ENCODE assay signal across 23 cellular contexts in genomic region chr1:67676946-67677345, GRCh38.
"Had no signal": no experiment of that assay in that cellular context is flagged by ENCODE, and none has a peak within 500 bp of the region (broad histone marks: within the 10 kb centered on the region; RNA-seq: fewer than 3 reads in every experiment).

No MANE protein-coding gene starts in this region.

- DNase-seq: activated B cell treated with CpG ODN at 0.5 μM for 24 hours; activated CD4-positive, alpha-beta T cell treated with anti-CD3 and anti-CD28 coated beads for 4 hours; activated CD4-positive, alpha-beta T cell treated with anti-CD3 and anti-CD28 coated beads, Interleukin-2, amount 50 U/mL, for 48 hours; activated CD8-positive, alpha-beta memory T cell treated with anti-CD3 and anti-CD28 coated beads, Interleukin-2, amount 50 U/mL, for 48 hours; activated naive CD4-positive, alpha-beta T cell treated with Interleukin-2 at 50 U/mL for 16 hours; activated naive CD8-positive, alpha-beta T cell treated with anti-CD3 and anti-CD28 coated beads for 36 hours; activated T-cell treated with anti-CD3 and anti-CD28 coated beads, Interleukin-2, amount 50 U/mL, for 4 hours; colonic mucosa; esophagus squamous epithelium; gastrocnemius medialis; head of caudate nucleus; hypothalamus; midbrain; natural killer cell; retina; sigmoid colon; stimulated activated CD4-positive, alpha-beta T cell treated with anti-CD3 and anti-CD28 coated beads, Interleukin-15, amount 100 ng/mL, for 24 hours; transverse colon; uterus had no signal

- H3K4me1 ChIP-seq: breast epithelium, colonic mucosa had no signal

- H3K9me3 Mint-ChIP-seq: activated B cell treated with CpG ODN at 0.5 μM for 24 hours; activated naive CD8-positive, alpha-beta T cell treated with anti-CD3 and anti-CD28 coated beads for 36 hours; activated T-cell treated with anti-CD3 and anti-CD28 coated beads, Interleukin-2, amount 50 U/mL, for 4 hours; natural killer cell; stimulated activated memory B cell treated with anti-CD40 and anti-IgM and Interleukin-4, amounts not matched to agents 10 μg/mL and 1 μg/mL and 100 μg/mL, for 72 hours had no signal

- H3K27ac Mint-ChIP-seq: activated B cell treated with CpG ODN at 0.5 μM for 24 hours; activated naive CD8-positive, alpha-beta T cell treated with anti-CD3 and anti-CD28 coated beads for 36 hours; natural killer cell; progenitor cell of endocrine pancreas; stimulated activated memory B cell treated with anti-CD40 and anti-IgM and Interleukin-4, amounts not matched to agents 10 μg/mL and 1 μg/mL and 100 μg/mL, for 72 hours had no signal

- H3K4me1 Mint-ChIP-seq: natural killer cell; stimulated activated memory B cell treated with anti-CD40 and anti-IgM and Interleukin-4, amounts not matched to agents 10 μg/mL and 1 μg/mL and 100 μg/mL, for 72 hours had no signal

- H3K4me3 ChIP-seq: breast epithelium, colonic mucosa, esophagus squamous epithelium, gastrocnemius medialis, sigmoid colon, smooth muscle cell, transverse colon, uterus had no signal

- H3K27ac ChIP-seq: breast epithelium, colonic mucosa, esophagus squamous epithelium, gastrocnemius medialis, sigmoid colon, transverse colon, uterus had no signal

- H3K36me3 ChIP-seq: breast epithelium, colonic mucosa, esophagus squamous epithelium, gastrocnemius medialis, sigmoid colon, transverse colon, uterus had no signal

- ATAC-seq: activated T-cell treated with anti-CD3 and anti-CD28 coated beads, Interleukin-2, amount 50 U/mL, for 4 hours; gastrocnemius medialis; natural killer cell; stimulated activated memory B cell treated with anti-CD40 and anti-IgM and Interleukin-4, amounts not matched to agents 10 μg/mL and 1 μg/mL and 100 μg/mL, for 72 hours had no signal

- H3K36me3 Mint-ChIP-seq: activated naive CD8-positive, alpha-beta T cell treated with anti-CD3 and anti-CD28 coated beads for 36 hours; natural killer cell; stimulated activated memory B cell treated with anti-CD40 and anti-IgM and Interleukin-4, amounts not matched to agents 10 μg/mL and 1 μg/mL and 100 μg/mL, for 72 hours had no signal

- H3K4me3 Mint-ChIP-seq: activated B cell treated with CpG ODN at 0.5 μM for 24 hours; activated naive CD8-positive, alpha-beta T cell treated with anti-CD3 and anti-CD28 coated beads for 36 hours; activated T-cell treated with anti-CD3 and anti-CD28 coated beads, Interleukin-2, amount 50 U/mL, for 4 hours; natural killer cell; stimulated activated memory B cell treated with anti-CD40 and anti-IgM and Interleukin-4, amounts not matched to agents 10 μg/mL and 1 μg/mL and 100 μg/mL, for 72 hours had no signal

- H3K9me3 ChIP-seq: breast epithelium, colonic mucosa, esophagus squamous epithelium, gastrocnemius medialis, sigmoid colon, transverse colon, uterus had no signal

- H3K4me2 ChIP-seq: smooth muscle cell had no signal
